ENCODE assay signal across 18 cellular contexts in genomic region chr14:31864937-31865855, GRCh38.
DNase-seq lines count a peak whose midpoint lies in the region; ATAC-seq and TF ChIP-seq lines count a peak whose summit lies in the region.
"Had no signal": no experiment of that assay in that cellular context is flagged by ENCODE, and none has a peak within 500 bp of the region (broad histone marks: within the 10 kb centered on the region; RNA-seq: fewer than 3 reads in every experiment).

No MANE protein-coding gene starts in this region.

- CTCF ChIA-PET in MCF 10A (lab: Yijun Ruan, JAX) = interaction anchor here (0.5 to 1.5 kb wide), 2 partner anchors 20 to 117 kb away, joined by 3 read pairs; no protein-coding TSS in a partner anchor
- CTCF ChIA-PET in RWPE1 (lab: Yijun Ruan, JAX) = interaction anchor here (0.6 to 0.8 kb wide), 4 partner anchors 25 to 146 kb away, joined by 3 to 4 read pairs (median 3); no protein-coding TSS in a partner anchor

- peaks cover 6% of the 10 kb centered on the region for H3K4me1 Mint-ChIP-seq in MCF 10A (ENCODE audit: insufficient read depth, unreplicated experiment)
- H3K4me1 Mint-ChIP-seq: CD8-positive, alpha-beta memory T cell had no signal

- peaks cover 8% of the 10 kb centered on the region for H3K36me3 Mint-ChIP-seq in MCF 10A (ENCODE audit: insufficient read depth, unreplicated experiment)

- no peaks in the 10 kb centered on the region for H3K36me3 ChIP-seq in breast epithelium

- TF ChIP-seq CTCF in MCF 10A (IDR thresholded peaks at IDR 0.05; ENCODE audit: unreplicated experiment) (no peak), breast epithelium (IDR thresholded peaks at IDR 0.05) (no peak), RWPE1 (conservative IDR thresholded peaks at IDR 0.05; ENCODE audit: low read depth) (no peak), foreskin keratinocyte (conservative IDR thresholded peaks at IDR 0.05) (no peak)

- POLR2A ChIA-PET in MCF 10A (lab: Yijun Ruan, JAX) = interaction anchor here (0.6 kb wide), 1 partner anchor 364 kb away, joined by 3 read pairs; no protein-coding TSS in a partner anchor
- POLR2A ChIA-PET in RWPE1 (lab: Yijun Ruan, JAX; ENCODE audit: low non-redundant PET) = interaction anchor here (1.0 kb wide), 1 partner anchor 21 kb away, joined by 3 read pairs; no protein-coding TSS in a partner anchor

- H3K9me3 Mint-ChIP-seq in MCF 10A (ENCODE audit: unreplicated experiment) = peaks cover 24% of the 10 kb centered on the region

- peak; percentile 98 for ATAC-seq in foreskin keratinocyte
- ATAC-seq: SK-N-SH treated with all-trans-retinoic acid at 6 μM for 48 hours had no signal

- no peaks in the 10 kb centered on the region for H3K27me3 Mint-ChIP-seq in MCF 10A (ENCODE audit: insufficient read depth, unreplicated experiment)
- H3K27me3 Mint-ChIP-seq: CD8-positive, alpha-beta memory T cell had no signal

- intact Hi-C loops in MCF 10A (cut with micrococcal nuclease) (no loop called here), breast epithelium (cut with DNase I; ENCODE audit: low total_unique reads) (no loop called here)

- H3K27me3 ChIP-seq in breast epithelium (no peaks in the 10 kb centered on the region), foreskin keratinocyte (no peaks in the 10 kb centered on the region)

- H3K27ac Mint-ChIP-seq in MCF 10A (ENCODE audit: low read depth, unreplicated experiment) = peak overlapping the region; percentile 49

- peaks cover 11 to 16% of the 10 kb centered on the region in 2 donors for H3K9me3 ChIP-seq in breast epithelium

- H3K4me3 ChIP-seq in breast epithelium = no peak overlapping the region

- H3K4me3 Mint-ChIP-seq in MCF 10A (ENCODE audit: unreplicated experiment) = no peak overlapping the region
- H3K4me3 Mint-ChIP-seq: CD8-positive, alpha-beta memory T cell had no signal

- DNase-seq in MCF 10A (ENCODE audit: unreplicated experiment) (peak; percentile 67), breast epithelium (ENCODE audit: low spot score in 2 of 2) (no peak), RWPE1 (ENCODE audit: low spot score) (peak; percentile 48), foreskin keratinocyte (peak; percentile 94 to 97), A172 (ENCODE audit: low spot score) (no peak), dermis blood vessel endothelial cell (no peak), superior temporal gyrus (ENCODE audit: extremely low spot score) (no peak)
- DNase-seq in activated CD4-positive, alpha-beta T cell treated with anti-CD3 and anti-CD28 coated beads for 1 hour = no peak
- DNase-seq: 8988T; CD8-positive, alpha-beta memory T cell; DND-41; IMR-90; NCI-H1048; NCI-H1436; NCI-H2029; NCI-H524; SIG-M5 had no signal

- H3K4me1 ChIP-seq in breast epithelium (no peaks in the 10 kb centered on the region), foreskin keratinocyte (peaks cover 4% of the 10 kb centered on the region)

- no peak for TF ChIP-seq POLR2A in breast epithelium (IDR thresholded peaks at IDR 0.05)

- no TSS peak for BruUV-seq in MCF 10A (replicated peaks; lab: Mats Ljungman, UMichigan)

- no peak overlapping the region for H3K27ac ChIP-seq in breast epithelium
- H3K27ac ChIP-seq in RWPE1 = peak overlapping the region; percentile 44
- H3K27ac ChIP-seq in foreskin keratinocyte = peak overlapping the region; percentile 93

Comparison
In these comparisons a context has a peak if more than half of its experiments do, and no peak if none do; other contexts are left out.
1. DNase-seq: peak in MCF 10A (single experiment), RWPE1 (single experiment) and foreskin keratinocyte (2 of 2); none in breast epithelium (0 of 2), activated CD4-positive, alpha-beta T cell treated with anti-CD3 and anti-CD28 coated beads for 1 hour (single experiment), A172 (single experiment), dermis blood vessel endothelial cell (single experiment) and superior temporal gyrus (single experiment).
2. H3K27ac ChIP-seq: peak in RWPE1 (single experiment) and foreskin keratinocyte (single experiment); none in breast epithelium (0 of 2).